Comparison of ENCODE assay signal across 10 cellular contexts in genomic region chr7:14902589-14902963, GRCh38. TPM values are rescaled to one million over a fixed set of nuclear protein-coding genes. Genes with fewer than 3 reads are reported as not detected.
A peak's percentile ranks its signal among the peaks of the same experiment; 100 is the strongest.
DNase-seq lines count a peak whose midpoint lies in the region; ATAC-seq, FAIRE-seq and TF ChIP-seq lines count a peak whose summit lies in the region.
"Had no signal": no experiment of that assay in that cellular context is flagged by ENCODE, and none has a peak within 500 bp of the region (broad histone marks: within the 10 kb centered on the region; RNA-seq: fewer than 3 reads in every experiment).

Gene DGKB (minus strand): TSS chr7:14902751.

- POLR2A ChIA-PET in CD8-positive, alpha-beta memory T cell (lab: Charles Lee), result no interaction called here

- no peaks in the 10 kb centered on the region for H3K4me1 Mint-ChIP-seq in CD8-positive, alpha-beta memory T cell

- no peak within 1 kb of the TSS for H3K4me3 ChIP-seq in CD8-positive, alpha-beta memory T cell (ENCODE audit: low read length)
- H3K4me3 ChIP-seq: GM12878 had no signal

- no peak within 1 kb of the TSS for H3K27ac ChIP-seq in foreskin keratinocyte
- no peak within 1 kb of the TSS for H3K27ac ChIP-seq in CD8-positive, alpha-beta memory T cell (ENCODE audit: low read depth, low read length)

- H3K27me3 ChIP-seq in foreskin keratinocyte, result peaks cover 26% of the 10 kb centered on the region
- H3K27me3 ChIP-seq in CD8-positive, alpha-beta memory T cell (ENCODE audit: insufficient read depth, low read length, poor library complexity, severe bottlenecking), result no peaks in the 10 kb centered on the region

- no peak within 1 kb of the TSS for H3K4me3 Mint-ChIP-seq in CD8-positive, alpha-beta memory T cell

- CTCF ChIA-PET in CD8-positive, alpha-beta memory T cell (lab: Charles Lee), result no interaction called here

- H3K27ac Mint-ChIP-seq in CD8-positive, alpha-beta memory T cell, result no peak within 1 kb of the TSS

- ATAC-seq in foreskin keratinocyte (peak; percentile 55), HG03439 (IDR thresholded peaks at IDR 0.05; ENCODE audit: unreplicated experiment) (no peak)
- ATAC-seq: GM12878 had no signal

- H3K27me3 Mint-ChIP-seq in CD8-positive, alpha-beta memory T cell, result no peaks in the 10 kb centered on the region

- intact Hi-C loops in posterior cingulate gyrus (cut with DNase I), result no loop called here

- no peak for FAIRE-seq in GM19239 (lab: Jason Lieb, UNC)
- FAIRE-seq: GM12878 had no signal

- H3K36me3 ChIP-seq in CD8-positive, alpha-beta memory T cell (ENCODE audit: insufficient read depth, low read length), result no peaks in the 10 kb centered on the region

- H3K36me3 Mint-ChIP-seq in CD8-positive, alpha-beta memory T cell, result no peaks in the 10 kb centered on the region

- peaks cover 0 to 12% (median 0%) of the 10 kb centered on the region in 5 donors for H3K9me3 Mint-ChIP-seq in CD8-positive, alpha-beta memory T cell

- no peaks in the 10 kb centered on the region for H3K4me1 ChIP-seq in foreskin keratinocyte
- no peaks in the 10 kb centered on the region for H3K4me1 ChIP-seq in CD8-positive, alpha-beta memory T cell (ENCODE audit: insufficient read depth, low read length)

- H3K9me3 ChIP-seq in CD8-positive, alpha-beta memory T cell (ENCODE audit: low read length), result no peaks in the 10 kb centered on the region

- DNase-seq in DMS79 (lab: John Stamatoyannopoulos, UW) (peak; percentile 61), NCI-H748 treated with DMSO at 0.1 percent for 48 hours (lab: John Stamatoyannopoulos, UW) (peak; percentile 53), foreskin keratinocyte (no peak), posterior cingulate gyrus (peak; percentile 26 to 94 (median 64)), GM19239 (ENCODE audit: insufficient read length, low spot score) (no peak), H4 (ENCODE audit: low spot score) (no peak)
- no peak for DNase-seq in CD8-positive, alpha-beta memory T cell
- DNase-seq: activated naive CD4-positive, alpha-beta T cell had no signal

- TF ChIP-seq CTCF in foreskin keratinocyte (conservative IDR thresholded peaks at IDR 0.05), result no peak

RNA-seq across cellular contexts. Expression of gene DGKB, which starts in this region (rescaled TPM):
- total RNA-seq in foreskin keratinocyte, result not detected in 2 replicates
- polyA plus RNA-seq in foreskin keratinocyte, result not detected in 2 replicates
- not detected for total RNA-seq in CD8-positive, alpha-beta memory T cell
- not detected for polyA plus RNA-seq in CD8-positive, alpha-beta memory T cell
- 0.12 TPM in 1 of 2 replicates, not detected in the other for total RNA-seq in H4 (2014; rRNA removed; shearing (Covaris generic))

Comparison
In these comparisons a context has a peak if more than half of its experiments do, and no peak if none do; other contexts are left out.
1. Peak in ATAC-seq in foreskin keratinocyte; RNA of the gene not detected or under 1 TPM.
2. DNase-seq: peak in DMS79 (single experiment), NCI-H748 treated with DMSO at 0.1 percent for 48 hours (single experiment) and posterior cingulate gyrus (10 of 10); none in foreskin keratinocyte (0 of 2), GM19239 (single experiment), CD8-positive, alpha-beta memory T cell (0 of 5) and H4 (single experiment).